8 cellular contexts compared by ENCODE assay signal in genomic region chr2:110204408-110205385, GRCh38. TPM values are rescaled to one million over a fixed set of nuclear protein-coding genes. Genes with fewer than 3 reads are reported as not detected.
DNase-seq lines count a peak whose midpoint lies in the region; ATAC-seq and FAIRE-seq lines count a peak whose summit lies in the region.

TSS of gene NPHP1 (minus strand) at chr2:110205013. CDS start at chr2:110204968, 45 bp downstream.

- peaks cover 7% of the 10 kb centered on the region for H3K36me3 Mint-ChIP-seq in T-helper 1 cell treated with Interleukin-12 subunit alpha and Interleukin-12 subunit beta and Interleukin-4 antibody, amounts not matched to agents 30 μg/mL and 1 μg/mL, for 36 hours (ENCODE audit: low read depth)

- H3K27ac Mint-ChIP-seq in T-helper 1 cell treated with Interleukin-12 subunit alpha and Interleukin-12 subunit beta and Interleukin-4 antibody, amounts not matched to agents 30 μg/mL and 1 μg/mL, for 36 hours, result peak within 1 kb of the TSS; percentile 90

- intact Hi-C loops in left ventricle myocardium superior (cut with micrococcal nuclease), result no loop called here

- H3K9me3 Mint-ChIP-seq in T-helper 1 cell treated with Interleukin-12 subunit alpha and Interleukin-12 subunit beta and Interleukin-4 antibody, amounts not matched to agents 30 μg/mL and 1 μg/mL, for 36 hours, result no peaks in the 10 kb centered on the region

- ATAC-seq in GM18499 (IDR thresholded peaks at IDR 0.05; ENCODE audit: insufficient read depth, unreplicated experiment) (peak; percentile 80), HG02840 (IDR thresholded peaks at IDR 0.05; ENCODE audit: low FRiP score, unreplicated experiment) (peak; percentile 88), left ventricle myocardium superior (peak; percentile 94)

- H3K27me3 Mint-ChIP-seq in T-helper 1 cell treated with Interleukin-12 subunit alpha and Interleukin-12 subunit beta and Interleukin-4 antibody, amounts not matched to agents 30 μg/mL and 1 μg/mL, for 36 hours (ENCODE audit: low read depth), result peaks cover 21% of the 10 kb centered on the region

- H3K4me3 Mint-ChIP-seq in T-helper 1 cell treated with Interleukin-12 subunit alpha and Interleukin-12 subunit beta and Interleukin-4 antibody, amounts not matched to agents 30 μg/mL and 1 μg/mL, for 36 hours, result peak within 1 kb of the TSS; percentile 92

- H3K4me1 Mint-ChIP-seq in T-helper 1 cell treated with Interleukin-12 subunit alpha and Interleukin-12 subunit beta and Interleukin-4 antibody, amounts not matched to agents 30 μg/mL and 1 μg/mL, for 36 hours (ENCODE audit: low read depth), result peaks cover 18% of the 10 kb centered on the region

- FAIRE-seq in urothelium cell line (lab: Jason Lieb, UNC), result peak; percentile 84

- DNase-seq in NCI-H1417 treated with DMSO at 0.1 percent for 48 hours (lab: John Stamatoyannopoulos, UW) (peak; percentile 40), amygdala (lab: John Stamatoyannopoulos, UW) (peak; percentile 11 to 91 (median 77)), left ventricle myocardium superior (peak; percentile 92), pulmonary artery endothelial cell (ENCODE audit: low read depth, low spot score) (peak; percentile 39), urothelium cell line (ENCODE audit: low spot score) (peak; percentile 97)

RNA-seq across cellular contexts. Expression of gene NPHP1, which starts in this region (rescaled TPM):
- total RNA-seq in left ventricle myocardium superior (4.1 TPM), pulmonary artery endothelial cell (2.7 and 4.8 TPM in 2 replicates)

Comparison
In these comparisons a context has a peak if more than half of its experiments do, and no peak if none do; other contexts are left out.
1. Peak in every context shown above with its lines: DNase-seq and ATAC-seq.
2. DNase-seq: peak in every context shown above with its lines; median percentile 97 in urothelium cell line; 92 in left ventricle myocardium superior; 77 in amygdala; 40 in NCI-H1417 treated with DMSO at 0.1 percent for 48 hours; 39 in pulmonary artery endothelial cell.